ENCODE assay signal across 1 cellular context in the genomic region with DNA sequence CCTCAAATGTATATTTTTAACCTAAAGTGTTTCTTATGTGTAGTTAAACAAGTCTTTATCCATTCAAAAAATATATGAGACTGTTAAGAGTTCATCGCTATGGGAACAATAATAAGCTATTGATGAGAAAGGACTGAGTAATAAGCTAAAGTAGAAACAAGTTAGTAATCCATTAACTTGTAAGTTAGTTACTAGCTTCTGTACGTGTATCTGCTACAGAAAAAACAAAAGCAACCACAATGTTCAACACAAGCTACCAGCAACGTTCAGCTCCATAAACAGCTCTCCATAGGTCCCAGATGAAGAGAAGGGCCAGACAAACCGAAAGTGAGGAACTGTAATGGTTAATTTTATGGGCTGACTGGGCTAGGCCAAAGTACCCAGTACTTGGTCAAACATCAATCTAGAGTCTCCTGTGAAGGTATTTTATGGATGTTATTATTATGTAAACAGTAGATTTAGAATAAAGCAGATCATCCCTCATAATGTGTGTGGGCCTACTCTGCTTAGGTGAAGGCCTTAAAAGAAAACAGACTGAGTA.
TF ChIP-seq lines count a peak whose summit lies in the region.

No MANE protein-coding gene starts in this region.

TF ChIP-seq in K562, 482 proteins besides CTCF, POLR2A, EP300 and RAD21 (continued from another document):
- TF ChIP-seq, protein P1, sequence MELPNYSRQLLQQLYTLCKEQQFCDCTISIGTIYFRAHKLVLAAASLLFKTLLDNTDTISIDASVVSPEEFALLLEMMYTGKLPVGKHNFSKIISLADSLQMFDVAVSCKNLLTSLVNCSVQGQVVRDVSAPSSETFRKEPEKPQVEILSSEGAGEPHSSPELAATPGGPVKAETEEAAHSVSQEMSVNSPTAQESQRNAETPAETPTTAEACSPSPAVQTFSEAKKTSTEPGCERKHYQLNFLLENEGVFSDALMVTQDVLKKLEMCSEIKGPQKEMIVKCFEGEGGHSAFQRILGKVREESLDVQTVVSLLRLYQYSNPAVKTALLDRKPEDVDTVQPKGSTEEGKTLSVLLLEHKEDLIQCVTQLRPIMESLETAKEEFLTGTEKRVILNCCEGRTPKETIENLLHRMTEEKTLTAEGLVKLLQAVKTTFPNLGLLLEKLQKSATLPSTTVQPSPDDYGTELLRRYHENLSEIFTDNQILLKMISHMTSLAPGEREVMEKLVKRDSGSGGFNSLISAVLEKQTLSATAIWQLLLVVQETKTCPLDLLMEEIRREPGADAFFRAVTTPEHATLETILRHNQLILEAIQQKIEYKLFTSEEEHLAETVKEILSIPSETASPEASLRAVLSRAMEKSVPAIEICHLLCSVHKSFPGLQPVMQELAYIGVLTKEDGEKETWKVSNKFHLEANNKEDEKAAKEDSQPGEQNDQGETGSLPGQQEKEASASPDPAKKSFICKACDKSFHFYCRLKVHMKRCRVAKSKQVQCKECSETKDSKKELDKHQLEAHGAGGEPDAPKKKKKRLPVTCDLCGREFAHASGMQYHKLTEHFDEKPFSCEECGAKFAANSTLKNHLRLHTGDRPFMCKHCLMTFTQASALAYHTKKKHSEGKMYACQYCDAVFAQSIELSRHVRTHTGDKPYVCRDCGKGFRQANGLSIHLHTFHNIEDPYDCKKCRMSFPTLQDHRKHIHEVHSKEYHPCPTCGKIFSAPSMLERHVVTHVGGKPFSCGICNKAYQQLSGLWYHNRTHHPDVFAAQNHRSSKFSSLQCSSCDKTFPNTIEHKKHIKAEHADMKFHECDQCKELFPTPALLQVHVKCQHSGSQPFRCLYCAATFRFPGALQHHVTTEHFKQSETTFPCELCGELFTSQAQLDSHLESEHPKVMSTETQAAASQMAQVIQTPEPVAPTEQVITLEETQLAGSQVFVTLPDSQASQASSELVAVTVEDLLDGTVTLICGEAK (IDR thresholded peaks at IDR 0.05): no peak
- TF ChIP-seq, protein P1 (CRISPR knock-in tag; IDR thresholded peaks at IDR 0.05): no peak
- no peak for TF ChIP-seq BRF1 (IDR thresholded peaks at IDR 0.05; ENCODE audit: borderline replicate concordance, extremely low read depth, insufficient read length)
TF ChIP-seq in K562: peak in this region for 1.
